ENCODE assay signal across 8 cellular contexts in genomic region chr16:4847774-4848587, GRCh38. TPM values are rescaled to one million over a fixed set of nuclear protein-coding genes. Genes with fewer than 3 reads are reported as not detected.
DNase-seq lines count a peak whose midpoint lies in the region; ATAC-seq and TF ChIP-seq lines count a peak whose summit lies in the region.

No MANE protein-coding gene starts in this region.

- no peaks in the 10 kb centered on the region for H3K9me3 Mint-ChIP-seq in activated T-cell treated with anti-CD3 and anti-CD28 coated beads, Interleukin-2, amount 50 U/mL, for 24 hours
- H3K9me3 Mint-ChIP-seq in natural killer cell, result no peaks in the 10 kb centered on the region

- peak overlapping the region; percentile 8 for H2AFZ ChIP-seq in fibroblast of lung (ENCODE audit: low read length)

- H3K27ac ChIP-seq in fibroblast of lung (ENCODE audit: insufficient read depth, low read length) (peak overlapping the region; percentile 90), temporal lobe (ENCODE audit: low read depth, low read length) (peak overlapping the region; percentile 58)

- H3K36me3 Mint-ChIP-seq in activated T-cell treated with anti-CD3 and anti-CD28 coated beads, Interleukin-2, amount 50 U/mL, for 24 hours (ENCODE audit: low read depth), result peaks cover 57% of the 10 kb centered on the region
- H3K36me3 Mint-ChIP-seq in natural killer cell, result no peaks in the 10 kb centered on the region

- H3K4me3 ChIP-seq in fibroblast of lung (replicated peaks in 1 of 4; ENCODE audit: control extremely low read depth in 1 of 4, insufficient read depth in 1 of 4, low read depth in 3 of 4, low read length in 4 of 4), result peak overlapping the region; percentile 70 to 96 (median 76)

- ATAC-seq in HG02642 (IDR thresholded peaks at IDR 0.05; ENCODE audit: poor library complexity, unreplicated experiment) (peak; percentile 30), natural killer cell (peak; percentile 6 to 29 (median 14))

- peaks cover 5% of the 10 kb centered on the region for H3K36me3 ChIP-seq in fibroblast of lung (ENCODE audit: control insufficient read depth, insufficient read depth, low read length)

- H3K4me2 ChIP-seq in fibroblast of lung (ENCODE audit: extremely low read depth, insufficient read depth, low read length), result peak overlapping the region; percentile 89

- peak overlapping the region; percentile 93 for H3K4me3 Mint-ChIP-seq in activated T-cell treated with anti-CD3 and anti-CD28 coated beads, Interleukin-2, amount 50 U/mL, for 24 hours
- peak overlapping the region; percentile 90 for H3K4me3 Mint-ChIP-seq in natural killer cell

- no peak for TF ChIP-seq CTCF in fibroblast of lung (conservative IDR thresholded peaks at IDR 0.05 in 1 of 2, IDR thresholded peaks at IDR 0.05 in 1 of 2; ENCODE audit: low read depth in 1 of 2, low read length in 2 of 2)
- TF ChIP-seq CTCF in natural killer cell (IDR thresholded peaks at IDR 0.05), result no peak

- peak overlapping the region; percentile 89 for H3K27ac Mint-ChIP-seq in activated T-cell treated with anti-CD3 and anti-CD28 coated beads, Interleukin-2, amount 50 U/mL, for 24 hours
- H3K27ac Mint-ChIP-seq in natural killer cell, result peak overlapping the region; percentile 93 to 95

- H3K27me3 ChIP-seq in fibroblast of lung (ENCODE audit: control insufficient read depth, insufficient read depth, low read length), result no peaks in the 10 kb centered on the region

- H3K4me1 ChIP-seq in fibroblast of lung (ENCODE audit: control insufficient read depth, extremely low read depth, insufficient read depth, low read length), result peaks cover 6% of the 10 kb centered on the region

- peaks cover 63% of the 10 kb centered on the region for H3K4me1 Mint-ChIP-seq in activated T-cell treated with anti-CD3 and anti-CD28 coated beads, Interleukin-2, amount 50 U/mL, for 24 hours (ENCODE audit: low read depth)
- H3K4me1 Mint-ChIP-seq in natural killer cell, result peaks cover 54 to 57% of the 10 kb centered on the region in 2 donors

- intact Hi-C loops in natural killer cell (cut with micrococcal nuclease), result loop anchor here (2.0 to 10.0 kb wide), 3 partner anchors 45 to 247 kb away; partner anchors contain the start of genes EEF2KMT, ROGDI and ZNF500

- DNase-seq in NCI-H2107 (lab: John Stamatoyannopoulos, UW) (peak; percentile 16), NCI-H2107 treated with DMSO at 0.1 percent for 48 hours (lab: John Stamatoyannopoulos, UW; ENCODE audit: unreplicated experiment) (no peak), NCI-H226 (peak; percentile 28), fibroblast of lung (ENCODE audit: low read depth in 2 of 2) (peak; percentile 65 to 66), natural killer cell (peak; percentile 18)
- DNase-seq in activated T-cell treated with anti-CD3 and anti-CD28 coated beads, Interleukin-2, amount 50 U/mL, for 24 hours, result no peak

- H3K79me2 ChIP-seq in fibroblast of lung (ENCODE audit: control insufficient read depth, insufficient read depth, low read length), result peaks cover 81% of the 10 kb centered on the region

- no peaks in the 10 kb centered on the region for H3K27me3 Mint-ChIP-seq in activated T-cell treated with anti-CD3 and anti-CD28 coated beads, Interleukin-2, amount 50 U/mL, for 24 hours
- H3K27me3 Mint-ChIP-seq in natural killer cell (ENCODE audit: low read depth in 2 of 2), result no peaks in the 10 kb centered on the region

- no peaks in the 10 kb centered on the region for H4K20me1 ChIP-seq in fibroblast of lung (ENCODE audit: control insufficient read depth, extremely low read depth, insufficient read depth, low read length)

- no peaks in the 10 kb centered on the region for H3K9me3 ChIP-seq in fibroblast of lung (ENCODE audit: control insufficient read depth, insufficient read depth, low read depth, low read length)

- peak overlapping the region; percentile 86 for H3K9ac ChIP-seq in fibroblast of lung (ENCODE audit: insufficient read depth, low read length)

RNA-seq across cellular contexts. Expression of gene UBN1, which starts 0.7 kb away (rescaled TPM):
- total RNA-seq in fibroblast of lung (19.5 and 21.1 TPM in 2 replicates), natural killer cell (10 to 100 TPM; 70.5 to 81.6 (median 79.9) TPM), temporal lobe (15.7 TPM)
- 13.6 and 15.3 TPM in 2 replicates for polyA plus RNA-seq in fibroblast of lung
- 17.8 and 18.9 TPM in 2 replicates for polyA plus RNA-seq in fibroblast of lung (2012)
- polyA minus RNA-seq in fibroblast of lung (ENCODE audit: low replicate concordance), result 45.4 and 62.1 TPM in 2 replicates

RNA-seq across cellular contexts. Expression of gene GLYR1, which starts 0.9 kb away (rescaled TPM):
- 39.6 and 40.8 TPM in 2 replicates for total RNA-seq in fibroblast of lung
- 28.6 and 42.2 TPM in 2 replicates for polyA plus RNA-seq in fibroblast of lung
- 43.9 and 52.3 TPM in 2 replicates for polyA plus RNA-seq in fibroblast of lung (2012)
- polyA minus RNA-seq in fibroblast of lung (ENCODE audit: low replicate concordance), result 35.0 and 62.8 TPM in 2 replicates
- 100 to 1,000 TPM; 112 to 129 (median 125) TPM for total RNA-seq in natural killer cell
- total RNA-seq in temporal lobe, result 55.8 TPM

RNA-seq across cellular contexts. Expression of gene ROGDI, which starts 45.5 kb away (rescaled TPM):
- total RNA-seq in fibroblast of lung, result 11.6 and 13.0 TPM in 2 replicates
- 8.6 and 9.2 TPM in 2 replicates for polyA plus RNA-seq in fibroblast of lung
- polyA plus RNA-seq in fibroblast of lung (2012), result 14.7 and 16.3 TPM in 2 replicates
- 9.1 and 14.6 TPM in 2 replicates for polyA minus RNA-seq in fibroblast of lung (ENCODE audit: low replicate concordance)
- total RNA-seq in natural killer cell, result 10 to 100 TPM in 1 of 3 donors, 1 to 10 TPM in 2; 6.6 to 15.5 (median 7.5) TPM
- 25.6 TPM for total RNA-seq in temporal lobe

RNA-seq across cellular contexts. Expression of gene SMIM22, which starts 52.8 kb away (rescaled TPM):
- total RNA-seq in fibroblast of lung (not detected in 2 replicates), natural killer cell (not detected), temporal lobe (not detected)
- polyA plus RNA-seq in fibroblast of lung, result not detected in 2 replicates
- polyA plus RNA-seq in fibroblast of lung (2012), result not detected in 2 replicates
- polyA minus RNA-seq in fibroblast of lung (ENCODE audit: low replicate concordance), result not detected in 2 replicates

RNA-seq across cellular contexts. Expression of gene SEPTIN12, which starts 59.8 kb away (rescaled TPM):
- not detected in 2 replicates for total RNA-seq in fibroblast of lung
- not detected in 2 replicates for polyA plus RNA-seq in fibroblast of lung
- polyA plus RNA-seq in fibroblast of lung (2012), result not detected in 2 replicates
- polyA minus RNA-seq in fibroblast of lung (ENCODE audit: low replicate concordance), result 6.4 TPM in 1 of 2 replicates, not detected in the other
- total RNA-seq in natural killer cell, result under 1 TPM in 1 of 3 donors, not detected in 2; 0.59 TPM
- total RNA-seq in temporal lobe, result not detected

Comparison
In these comparisons a context has a peak if more than half of its experiments do, and no peak if none do; other contexts are left out.
1. DNase-seq: peak in NCI-H2107 (single experiment), NCI-H226 (single experiment), fibroblast of lung (2 of 2) and natural killer cell (single experiment); none in NCI-H2107 treated with DMSO at 0.1 percent for 48 hours (single experiment) and activated T-cell treated with anti-CD3 and anti-CD28 coated beads, Interleukin-2, amount 50 U/mL, for 24 hours (single experiment).